ENCODE assay signal across 1 cellular context in genomic region chr19:2474232-2475017, GRCh38.
TF ChIP-seq lines count a peak whose summit lies in the region.

No MANE protein-coding gene starts in this region.

TF ChIP-seq in A549, 52 proteins besides CTCF, POLR2A, EP300 and RAD21 (continued from another document):
- TF ChIP-seq HES2 (IDR thresholded peaks at IDR 0.05) (no peak), FOSL2 (IDR thresholded peaks at IDR 0.05) (no peak; the same call in 1 of the 2 replicates), FOSL2 (CRISPR knock-in tag; IDR thresholded peaks at IDR 0.05) (peak; percentile 87), CBX8 (IDR thresholded peaks at IDR 0.05) (no peak), RARB (CRISPR knock-in tag; IDR thresholded peaks at IDR 0.05) (no peak), CEBPB (IDR thresholded peaks at IDR 0.05) (peak in 1 of 2 experiments; percentile 43; a peak in 1 of 4 replicates), EHMT2 (IDR thresholded peaks at IDR 0.05; ENCODE audit: low read depth) (no peak), JUN (IDR thresholded peaks at IDR 0.05) (peak in 1 of 2 experiments; percentile 30; a peak in 2 of 5 replicates), NFE2L2 (conservative IDR thresholded peaks at IDR 0.05; ENCODE audit: low read length) (no peak), ELK1 (IDR thresholded peaks at IDR 0.05; ENCODE audit: low read depth, low read length) (no peak), SMC3 (IDR thresholded peaks at IDR 0.05) (peak; percentile 99), NR3C1 (IDR thresholded peaks at IDR 0.05) (no peak), HOXB13 (CRISPR knock-in tag; IDR thresholded peaks at IDR 0.05; ENCODE audit: low read depth) (no peak), ESRRA (IDR thresholded peaks at IDR 0.05; ENCODE audit: borderline replicate concordance, low read length) (no peak), CHD4 (IDR thresholded peaks at IDR 0.05; ENCODE audit: borderline replicate concordance) (no peak), FOXS1 (CRISPR knock-in tag; IDR thresholded peaks at IDR 0.05) (no peak), RCOR1 (IDR thresholded peaks at IDR 0.05; ENCODE audit: low read depth, low read length) (no peak), ZFP36 (IDR thresholded peaks at IDR 0.05; ENCODE audit: borderline replicate concordance, partially characterized antibody) (peak; percentile 54), E2F6 (IDR thresholded peaks at IDR 0.05; ENCODE audit: borderline replicate concordance, low read depth) (no peak), PHF8 (IDR thresholded peaks at IDR 0.05; ENCODE audit: borderline replicate concordance, low read depth) (no peak), HOXA7 (CRISPR knock-in tag; IDR thresholded peaks at IDR 0.05) (no peak), HEYL (CRISPR knock-in tag; IDR thresholded peaks at IDR 0.05) (no peak), FOSB (CRISPR knock-in tag; IDR thresholded peaks at IDR 0.05) (no peak), REST (IDR thresholded peaks at IDR 0.05) (no peak), ZSCAN20 (CRISPR knock-in tag; IDR thresholded peaks at IDR 0.05) (no peak)
- TF ChIP-seq, protein P1, sequence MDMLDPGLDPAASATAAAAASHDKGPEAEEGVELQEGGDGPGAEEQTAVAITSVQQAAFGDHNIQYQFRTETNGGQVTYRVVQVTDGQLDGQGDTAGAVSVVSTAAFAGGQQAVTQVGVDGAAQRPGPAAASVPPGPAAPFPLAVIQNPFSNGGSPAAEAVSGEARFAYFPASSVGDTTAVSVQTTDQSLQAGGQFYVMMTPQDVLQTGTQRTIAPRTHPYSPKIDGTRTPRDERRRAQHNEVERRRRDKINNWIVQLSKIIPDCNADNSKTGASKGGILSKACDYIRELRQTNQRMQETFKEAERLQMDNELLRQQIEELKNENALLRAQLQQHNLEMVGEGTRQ (IDR thresholded peaks at IDR 0.05) = no peak
TF ChIP-seq in A549: peak in this region for 6.
